Comparison of ENCODE assay signal across 1 cellular context in genomic region chr20:41094656-41095055, GRCh38.
TF ChIP-seq lines count a peak whose summit lies in the region.

No MANE protein-coding gene starts in this region.

TF ChIP-seq in endothelial cell of umbilical vein, 7 proteins besides CTCF, POLR2A, EP300 and RAD21 (continued from another document):
- TF ChIP-seq MAX (IDR thresholded peaks at IDR 0.05; ENCODE audit: insufficient read depth, insufficient read length), result no peak
- no peak for TF ChIP-seq JUN (IDR thresholded peaks at IDR 0.05; ENCODE audit: borderline replicate concordance, insufficient read depth, insufficient read length, low read depth)
TF ChIP-seq in endothelial cell of umbilical vein: peak in this region for 0.
